8 cellular contexts compared by ENCODE assay signal in genomic region chr17:45490198-45490597, GRCh38. TPM values are rescaled to one million over a fixed set of nuclear protein-coding genes. Genes with fewer than 3 reads are reported as not detected.
DNase-seq lines count a peak whose midpoint lies in the region; ATAC-seq, FAIRE-seq and TF ChIP-seq lines count a peak whose summit lies in the region.
"Not testable (repeated sequence)": the region's sequence is repeated elsewhere in the genome, so short reads cannot be mapped to it uniquely, and the experiment has no call there.

No MANE protein-coding gene starts in this region.

- peak overlapping the region; percentile 62 for H3K27ac Mint-ChIP-seq in astrocyte (ENCODE audit: unreplicated experiment)
- peak overlapping the region; percentile 74 for H3K27ac Mint-ChIP-seq in mesothelial cell of epicardium
- peak overlapping the region; percentile 92 for H3K27ac Mint-ChIP-seq in stimulated activated memory B cell treated with anti-CD40 and anti-IgM and Interleukin-4, amounts not matched to agents 10 μg/mL and 1 μg/mL and 100 μg/mL, for 72 hours

- not testable (repeated sequence) for H3K36me3 ChIP-seq in astrocyte (ENCODE audit: insufficient read depth, low read length)

- peak overlapping the region; percentile 56 for H2AFZ ChIP-seq in astrocyte (ENCODE audit: low read depth, low read length)

- H3K4me2 ChIP-seq in astrocyte (ENCODE audit: low read length), result peak overlapping the region; percentile 92

- in situ Hi-C loops in Caki2 (cut with HindIII; ENCODE audit: low pct_unique_long_range_greater_than_20kb, low sequenced_read_pairs), result not testable (repeated sequence)

- peak; percentile 2 for DNase-seq in Caki2 (ENCODE audit: low read depth)
- not testable (repeated sequence) for DNase-seq in RWPE1 (ENCODE audit: low spot score)
- peak; percentile 3 for DNase-seq in astrocyte (ENCODE audit: low read depth)
- peak; percentile 48 for DNase-seq in fibroblast of villous mesenchyme (ENCODE audit: low read depth)
- peak in 1 of 2 experiments; percentile 39 for DNase-seq in mesothelial cell of epicardium (ENCODE audit: low spot score in 2 of 2, unreplicated experiment in 2 of 2)

- peaks cover 10% of the 10 kb centered on the region for H3K4me1 Mint-ChIP-seq in astrocyte (ENCODE audit: low read depth, unreplicated experiment)
- H3K4me1 Mint-ChIP-seq in mesothelial cell of epicardium, result not testable (repeated sequence)
- H3K4me1 Mint-ChIP-seq in stimulated activated memory B cell treated with anti-CD40 and anti-IgM and Interleukin-4, amounts not matched to agents 10 μg/mL and 1 μg/mL and 100 μg/mL, for 72 hours, result peaks cover 40% of the 10 kb centered on the region

- TF ChIP-seq CTCF in RWPE1 (conservative IDR thresholded peaks at IDR 0.05; ENCODE audit: low read depth); astrocyte (IDR thresholded peaks at IDR 0.05; ENCODE audit: insufficient read depth, low read depth, low read length); fibroblast of villous mesenchyme (IDR thresholded peaks at IDR 0.05; ENCODE audit: insufficient read depth, low read depth, low read length); mesothelial cell of epicardium (IDR thresholded peaks at IDR 0.05; ENCODE audit: unreplicated experiment): not testable (repeated sequence)

- not testable (repeated sequence) for H3K36me3 Mint-ChIP-seq in astrocyte (ENCODE audit: low read depth, unreplicated experiment); mesothelial cell of epicardium; stimulated activated memory B cell treated with anti-CD40 and anti-IgM and Interleukin-4, amounts not matched to agents 10 μg/mL and 1 μg/mL and 100 μg/mL, for 72 hours

- H3K27me3 ChIP-seq in astrocyte (ENCODE audit: insufficient read depth, low read length), result not testable (repeated sequence)

- CTCF ChIA-PET in RWPE1 (lab: Yijun Ruan, JAX), result interaction anchor here (0.6 kb wide), 1 partner anchor 1159 kb away, joined by 3 read pairs; no protein-coding TSS in a partner anchor

- peak overlapping the region; percentile 74 for H3K27ac ChIP-seq in RWPE1
- peak overlapping the region; percentile 33 for H3K27ac ChIP-seq in astrocyte (ENCODE audit: low read depth, low read length)

- not testable (repeated sequence) for H3K9me3 Mint-ChIP-seq in astrocyte (ENCODE audit: unreplicated experiment); mesothelial cell of epicardium; stimulated activated memory B cell treated with anti-CD40 and anti-IgM and Interleukin-4, amounts not matched to agents 10 μg/mL and 1 μg/mL and 100 μg/mL, for 72 hours

- H3K4me3 Mint-ChIP-seq in astrocyte (ENCODE audit: unreplicated experiment) (peak overlapping the region; percentile 91), mesothelial cell of epicardium (peak overlapping the region; percentile 85)
- H3K4me3 Mint-ChIP-seq in stimulated activated memory B cell treated with anti-CD40 and anti-IgM and Interleukin-4, amounts not matched to agents 10 μg/mL and 1 μg/mL and 100 μg/mL, for 72 hours, result peak overlapping the region; percentile 94

- not testable (repeated sequence) for FAIRE-seq in astrocyte (lab: Jason Lieb, UNC)

- H3K9ac ChIP-seq in astrocyte (ENCODE audit: low read length), result peak overlapping the region; percentile 87

- peak; percentile 28 for ATAC-seq in GM19467 (IDR thresholded peaks at IDR 0.05; ENCODE audit: unreplicated experiment)
- peak; percentile 14 for ATAC-seq in HG03139 (IDR thresholded peaks at IDR 0.05; ENCODE audit: unreplicated experiment)
- ATAC-seq in stimulated activated memory B cell treated with anti-CD40 and anti-IgM and Interleukin-4, amounts not matched to agents 10 μg/mL and 1 μg/mL and 100 μg/mL, for 72 hours, result peak; percentile 44

- POLR2A ChIA-PET in RWPE1 (lab: Yijun Ruan, JAX; ENCODE audit: low non-redundant PET), result not testable (repeated sequence)

- H3K4me1 ChIP-seq in astrocyte (ENCODE audit: insufficient read depth, low read length), result not testable (repeated sequence)

- not testable (repeated sequence) for H3K9me3 ChIP-seq in astrocyte (ENCODE audit: insufficient read depth, low read depth, low read length)

- H3K79me2 ChIP-seq in astrocyte (ENCODE audit: insufficient read depth, low read length), result peaks cover 17% of the 10 kb centered on the region

- H3K4me3 ChIP-seq in astrocyte (ENCODE audit: insufficient read depth, low read depth, low read length), result peak overlapping the region; percentile 65
- H3K4me3 ChIP-seq in fibroblast of villous mesenchyme (ENCODE audit: low read depth, low read length), result peak overlapping the region; percentile 66

- not testable (repeated sequence) for H3K27me3 Mint-ChIP-seq in astrocyte (ENCODE audit: low read depth, unreplicated experiment); mesothelial cell of epicardium (ENCODE audit: low read depth); stimulated activated memory B cell treated with anti-CD40 and anti-IgM and Interleukin-4, amounts not matched to agents 10 μg/mL and 1 μg/mL and 100 μg/mL, for 72 hours

- not testable (repeated sequence) for H4K20me1 ChIP-seq in astrocyte (ENCODE audit: insufficient read depth, low read length)

RNA-seq across cellular contexts. Expression of gene PLEKHM1, which starts 0.3 kb away (rescaled TPM):
- 10.8 and 32.0 TPM in 2 replicates for total RNA-seq in Caki2 (2014; rRNA removed; shearing (Covaris generic); ENCODE audit: low replicate concordance)
- total RNA-seq in astrocyte (32.5 and 41.9 TPM in 2 replicates), fibroblast of villous mesenchyme (20.9 and 25.0 TPM in 2 replicates), mesothelial cell of epicardium (27.5 to 40.0 TPM (median 33.2 TPM) in 3 replicates)

RNA-seq across cellular contexts. Expression of gene ARHGAP27, which starts 57.5 kb away (rescaled TPM):
- total RNA-seq in Caki2 (2014; rRNA removed; shearing (Covaris generic); ENCODE audit: low replicate concordance), result 15.8 and 25.4 TPM in 2 replicates
- total RNA-seq in astrocyte (4.4 and 10.0 TPM in 2 replicates), fibroblast of villous mesenchyme (0.97 and 1.7 TPM in 2 replicates), mesothelial cell of epicardium (14.5 to 16.8 TPM (median 14.8 TPM) in 3 replicates)
